Comparison of ENCODE assay signal across 1 cellular context in genomic region chr20:32285621-32286334, GRCh38.
A peak's percentile ranks its signal among the peaks of the same experiment; 100 is the strongest.
TF ChIP-seq lines count a peak whose summit lies in the region.

No MANE protein-coding gene starts in this region.

TF ChIP-seq in K562, 482 proteins besides CTCF, POLR2A, EP300 and RAD21 (continued from another document and continues in another):
- TF ChIP-seq SUPT5H (IDR thresholded peaks at IDR 0.05), result no peak
- TF ChIP-seq TBL1XR1 (IDR thresholded peaks at IDR 0.05; ENCODE audit: low read length in 2 of 2), result peak in 1 of 2 experiments; percentile 84; a peak in 2 of 4 replicates
- no peak for TF ChIP-seq PHF20 (IDR thresholded peaks at IDR 0.05; ENCODE audit: partially characterized antibody)
- no peak for TF ChIP-seq C11orf30 (IDR thresholded peaks at IDR 0.05; ENCODE audit: low read depth)
- TF ChIP-seq CEBPG (CRISPR knock-in tag; IDR thresholded peaks at IDR 0.05), result no peak
- no peak for TF ChIP-seq CEBPG (tag; conservative IDR thresholded peaks at IDR 0.05 in 1 of 2, IDR thresholded peaks at IDR 0.05 in 1 of 2)
- TF ChIP-seq ETV6 (IDR thresholded peaks at IDR 0.05; ENCODE audit: borderline replicate concordance in 1 of 2, low read depth in 2 of 2, low read length in 1 of 2), result peak in 1 of 2 experiments; percentile 71; a peak in 1 of 4 replicates
- no peak for TF ChIP-seq ETV6 (CRISPR knock-in tag; IDR thresholded peaks at IDR 0.05; ENCODE audit: borderline replicate concordance)
- TF ChIP-seq ZKSCAN3 (CRISPR knock-in tag; IDR thresholded peaks at IDR 0.05), result no peak
- no peak for TF ChIP-seq TRIM25 (IDR thresholded peaks at IDR 0.05; ENCODE audit: borderline replicate concordance)
- no peak for TF ChIP-seq MLX (CRISPR knock-in tag; conservative IDR thresholded peaks at IDR 0.05)
- no peak for TF ChIP-seq ZNF75A (CRISPR knock-in tag; IDR thresholded peaks at IDR 0.05)
- TF ChIP-seq ZNF778 (CRISPR knock-in tag; IDR thresholded peaks at IDR 0.05), result no peak
- no peak for TF ChIP-seq NR2F6 (CRISPR knock-in tag; IDR thresholded peaks at IDR 0.05)
- no peak for TF ChIP-seq TCFL5 (CRISPR knock-in tag; conservative IDR thresholded peaks at IDR 0.05)
- TF ChIP-seq NR0B1 (IDR thresholded peaks at IDR 0.05; ENCODE audit: partially characterized antibody), result no peak
- TF ChIP-seq DPF2 (IDR thresholded peaks at IDR 0.05), result peak; percentile 98
- TF ChIP-seq SMAD2 (IDR thresholded peaks at IDR 0.05; ENCODE audit: low read depth, low read length), result no peak
- TF ChIP-seq THRAP3 (IDR thresholded peaks at IDR 0.05; ENCODE audit: borderline replicate concordance), result no peak
- no peak for TF ChIP-seq IRF9 (tag; IDR thresholded peaks at IDR 0.05)
- TF ChIP-seq NCOA4 (IDR thresholded peaks at IDR 0.05; ENCODE audit: partially characterized antibody), result no peak
- TF ChIP-seq MAX (CRISPR knock-in tag; IDR thresholded peaks at IDR 0.05), result no peak
- no peak for TF ChIP-seq BCL6 (CRISPR knock-in tag; IDR thresholded peaks at IDR 0.05)
- peak; percentile 90 for TF ChIP-seq BCOR (IDR thresholded peaks at IDR 0.05)
- peak; percentile 56; the same call in 1 of the 2 replicates for TF ChIP-seq SP1 (CRISPR knock-in tag; IDR thresholded peaks at IDR 0.05)
- TF ChIP-seq ZNF280B (CRISPR knock-in tag; IDR thresholded peaks at IDR 0.05), result no peak
- no peak for TF ChIP-seq ZNF347 (CRISPR knock-in tag; IDR thresholded peaks at IDR 0.05; ENCODE audit: low read depth)
- no peak for TF ChIP-seq RBM14 (IDR thresholded peaks at IDR 0.05; ENCODE audit: borderline replicate concordance, insufficient read depth, low read depth, low read length)
- 0 out of 2 replicates have a peak, but pooled peaks have one; percentile 77 for TF ChIP-seq FOXJ2 (tag; IDR thresholded peaks at IDR 0.05)
- no peak for TF ChIP-seq ELF2 (CRISPR knock-in tag; IDR thresholded peaks at IDR 0.05)
- no peak for TF ChIP-seq XRCC5 (IDR thresholded peaks at IDR 0.05; ENCODE audit: low read depth, low read length)
- TF ChIP-seq RBM15 (IDR thresholded peaks at IDR 0.05; ENCODE audit: insufficient read depth, low read length), result no peak
- no peak for TF ChIP-seq COPS2 (conservative IDR thresholded peaks at IDR 0.05)
- peak; percentile 96 for TF ChIP-seq TAL1 (IDR thresholded peaks at IDR 0.05)
- peak; percentile 89 for TF ChIP-seq MTA3 (IDR thresholded peaks at IDR 0.05; ENCODE audit: borderline replicate concordance)
- TF ChIP-seq TCF7 (IDR thresholded peaks at IDR 0.05; ENCODE audit: borderline replicate concordance), result no peak
- TF ChIP-seq ZNF77 (CRISPR knock-in tag; IDR thresholded peaks at IDR 0.05), result no peak
- no peak for TF ChIP-seq ILK (tag; IDR thresholded peaks at IDR 0.05; ENCODE audit: borderline replicate concordance, low read depth)
- TF ChIP-seq CUX1 (CRISPR knock-in tag; IDR thresholded peaks at IDR 0.05), result no peak
- peak in 1 of 2 experiments; percentile 65; a peak in 2 of 4 replicates for TF ChIP-seq MNT (conservative IDR thresholded peaks at IDR 0.05)
- TF ChIP-seq EGR1 (conservative IDR thresholded peaks at IDR 0.05), result no peak
- no peak for TF ChIP-seq RBM22 (IDR thresholded peaks at IDR 0.05; ENCODE audit: low read depth, low read length, poor library complexity, severe bottlenecking)
- TF ChIP-seq THAP12 (CRISPR knock-in tag; IDR thresholded peaks at IDR 0.05), result no peak
- no peak for TF ChIP-seq HDAC6 (IDR thresholded peaks at IDR 0.05; ENCODE audit: low read depth, low read length)
- TF ChIP-seq U2AF1 (optimal IDR thresholded peaks at IDR 0.05; ENCODE audit: low read depth, low read length), result no peak
- TF ChIP-seq GTF2B (IDR thresholded peaks at IDR 0.05; ENCODE audit: extremely low read depth, insufficient read length), result no peak
- no peak for TF ChIP-seq LARP7 (IDR thresholded peaks at IDR 0.05)
